ENCODE assay signal across 17 cellular contexts in genomic region chr3:195219351-195220045, GRCh38.
"Had no signal": no experiment of that assay in that cellular context is flagged by ENCODE, and none has a peak within 500 bp of the region (broad histone marks: within the 10 kb centered on the region; RNA-seq: fewer than 3 reads in every experiment).

No MANE protein-coding gene starts in this region.

- H3K4me3 ChIP-seq: body of pancreas, lower lobe of right lung, upper lobe of left lung had no signal

- H3K27me3 Mint-ChIP-seq: activated naive CD4-positive, alpha-beta T cell treated with anti-CD3 and anti-CD28 coated beads, Interleukin-2, amount 50 U/mL, for 24 hours; activated T-helper 17 cell treated with anti-CD3 and anti-CD28 coated beads, Interleukin-2, amount 50 U/mL, for 72 hours; dendritic cell treated with granulocyte-macrophage colony-stimulating factor and Interleukin-4, amounts not matched to agents 40 ng/mL and 50 ng/mL, for 4 days; naive thymus-derived CD4-positive, alpha-beta T cell; progenitor cell of endocrine pancreas had no signal

- H3K4me1 Mint-ChIP-seq: activated naive CD4-positive, alpha-beta T cell treated with anti-CD3 and anti-CD28 coated beads, Interleukin-2, amount 50 U/mL, for 24 hours; activated T-helper 17 cell treated with anti-CD3 and anti-CD28 coated beads, Interleukin-2, amount 50 U/mL, for 72 hours had no signal

- H3K4me3 Mint-ChIP-seq: activated naive CD4-positive, alpha-beta T cell treated with anti-CD3 and anti-CD28 coated beads, Interleukin-2, amount 50 U/mL, for 24 hours; activated T-helper 17 cell treated with anti-CD3 and anti-CD28 coated beads, Interleukin-2, amount 50 U/mL, for 72 hours; dendritic cell treated with granulocyte-macrophage colony-stimulating factor and Interleukin-4, amounts not matched to agents 40 ng/mL and 50 ng/mL, for 4 days; immature natural killer cell had no signal

- ATAC-seq: activated T-helper 17 cell treated with anti-CD3 and anti-CD28 coated beads, Interleukin-2, amount 50 U/mL, for 72 hours; body of pancreas; esophagus mucosa; lower lobe of right lung; naive thymus-derived CD4-positive, alpha-beta T cell; right cardiac atrium had no signal

- H3K27ac ChIP-seq: body of pancreas, lower lobe of right lung, upper lobe of left lung had no signal

- H3K4me1 ChIP-seq: body of pancreas had no signal

- H3K36me3 ChIP-seq: lower lobe of right lung, upper lobe of left lung had no signal

- H3K27ac Mint-ChIP-seq: activated naive CD4-positive, alpha-beta T cell treated with anti-CD3 and anti-CD28 coated beads, Interleukin-2, amount 50 U/mL, for 24 hours; activated T-helper 17 cell treated with anti-CD3 and anti-CD28 coated beads, Interleukin-2, amount 50 U/mL, for 72 hours; dendritic cell treated with granulocyte-macrophage colony-stimulating factor and Interleukin-4, amounts not matched to agents 40 ng/mL and 50 ng/mL, for 4 days; immature natural killer cell; naive thymus-derived CD4-positive, alpha-beta T cell; progenitor cell of endocrine pancreas had no signal

- H3K27me3 ChIP-seq: body of pancreas, upper lobe of left lung had no signal

- H3K9me3 Mint-ChIP-seq: activated naive CD4-positive, alpha-beta T cell treated with anti-CD3 and anti-CD28 coated beads, Interleukin-2, amount 50 U/mL, for 24 hours; activated T-helper 17 cell treated with anti-CD3 and anti-CD28 coated beads, Interleukin-2, amount 50 U/mL, for 72 hours; dendritic cell treated with granulocyte-macrophage colony-stimulating factor and Interleukin-4, amounts not matched to agents 40 ng/mL and 50 ng/mL, for 4 days; immature natural killer cell had no signal

- DNase-seq: activated CD4-positive, alpha-beta T cell treated with anti-CD3 and anti-CD28 coated beads for 1 hour; activated CD4-positive, alpha-beta T cell treated with anti-CD3 and anti-CD28 coated beads, Interleukin-2, amount 50 U/mL, for 48 hours; body of pancreas; central memory CD4-positive, alpha-beta T cell; immature natural killer cell; lower lobe of right lung; right cardiac atrium; stimulated activated naive CD4-positive, alpha-beta T cell; substantia nigra; T-helper 9 cell had no signal

- H3K9me3 ChIP-seq: body of pancreas, lower lobe of right lung, upper lobe of left lung had no signal
